Comparison of ENCODE assay signal across 29 cellular contexts in genomic region chr15:86268558-86268957, GRCh38.
"Had no signal": no experiment of that assay in that cellular context is flagged by ENCODE, and none has a peak within 500 bp of the region (broad histone marks: within the 10 kb centered on the region; RNA-seq: fewer than 3 reads in every experiment).

No MANE protein-coding gene starts in this region.

- H3K4me1 ChIP-seq: neural progenitor cell, parathyroid adenoma, psoas muscle, right lobe of liver, sigmoid colon, suprapubic skin, testis, tibial artery, transverse colon, upper lobe of right lung, uterus had no signal

- H3K4me3 ChIP-seq: neural progenitor cell, ovary, psoas muscle, right lobe of liver, sigmoid colon, suprapubic skin, testis, tibial artery, transverse colon, upper lobe of right lung, uterus had no signal

- DNase-seq: natural killer cell; occipital lobe; ovary; posterior cingulate gyrus; psoas muscle; right cardiac atrium; right lobe of liver; sigmoid colon; small intestine; stimulated activated CD4-positive, alpha-beta T cell treated with anti-CD3 and anti-CD28 coated beads, Interleukin-15, amount 100 ng/mL, for 24 hours; stimulated activated CD4-positive, alpha-beta T cell treated with anti-CD3 and anti-CD28 coated beads, Interleukin-2, amount 100 ng/mL, for 24 hours; stimulated activated CD4-positive, alpha-beta T cell treated with anti-CD3 and anti-CD28 coated beads, Interleukin-2, amount 100 ng/mL, for 48 hours; stimulated activated CD4-positive, alpha-beta T cell treated with anti-CD3 and anti-CD28 coated beads, Interleukin-4, amount 100 ng/mL, for 24 hours; stimulated activated naive CD4-positive, alpha-beta T cell; stimulated activated naive CD8-positive, alpha-beta T cell treated with anti-CD3 and anti-CD28 coated beads, Interleukin-15, amount 100 ng/mL, for 72 hours; stimulated activated naive CD8-positive, alpha-beta T cell treated with anti-CD3 and anti-CD28 coated beads, Interleukin-15, Interleukin-2, amounts not matched to agents 100 U/mL and 50 U/mL, for 24 hours; substantia nigra; testis; tibial artery; transverse colon; upper lobe of right lung; uterus had no signal

- H3K36me3 ChIP-seq: neural progenitor cell, ovary, right lobe of liver, sigmoid colon, suprapubic skin, tibial artery, transverse colon, upper lobe of right lung, uterus had no signal

- H3K4me1 Mint-ChIP-seq: nephron; neural progenitor cell; stimulated activated memory B cell treated with anti-CD40 and anti-IgM and Interleukin-4, amounts not matched to agents 10 μg/mL and 1 μg/mL and 100 μg/mL, for 72 hours; stimulated activated naive CD8-positive, alpha-beta T cell treated with anti-CD3 and anti-CD28 coated beads, Interleukin-15, amount 100 ng/mL, for 72 hours had no signal

- ATAC-seq: natural killer cell; psoas muscle; right cardiac atrium; right lobe of liver; stimulated activated memory B cell treated with anti-CD40 and anti-IgM and Interleukin-4, amounts not matched to agents 10 μg/mL and 1 μg/mL and 100 μg/mL, for 72 hours; stimulated activated naive CD8-positive, alpha-beta T cell treated with anti-CD3 and anti-CD28 coated beads, Interleukin-15, amount 100 ng/mL, for 72 hours; stimulated activated naive CD8-positive, alpha-beta T cell treated with anti-CD3 and anti-CD28 coated beads, Interleukin-15, Interleukin-2, amounts not matched to agents 100 U/mL and 50 U/mL, for 24 hours had no signal

- H3K36me3 Mint-ChIP-seq: natural killer cell; neural progenitor cell; stimulated activated memory B cell treated with anti-CD40 and anti-IgM and Interleukin-4, amounts not matched to agents 10 μg/mL and 1 μg/mL and 100 μg/mL, for 72 hours; type B pancreatic cell had no signal

- H3K9me3 ChIP-seq: ovary, psoas muscle, right lobe of liver, sigmoid colon, suprapubic skin, testis, tibial artery, transverse colon, upper lobe of right lung, uterus had no signal

- H3K9me3 Mint-ChIP-seq: natural killer cell; neural progenitor cell; stimulated activated memory B cell treated with anti-CD40 and anti-IgM and Interleukin-4, amounts not matched to agents 10 μg/mL and 1 μg/mL and 100 μg/mL, for 72 hours; stimulated activated naive CD8-positive, alpha-beta T cell treated with anti-CD3 and anti-CD28 coated beads, Interleukin-15, amount 100 ng/mL, for 72 hours; type B pancreatic cell had no signal

- H3K27ac Mint-ChIP-seq: natural killer cell; nephron; neural progenitor cell; progenitor cell of endocrine pancreas; stimulated activated memory B cell treated with anti-CD40 and anti-IgM and Interleukin-4, amounts not matched to agents 10 μg/mL and 1 μg/mL and 100 μg/mL, for 72 hours; stimulated activated naive CD8-positive, alpha-beta T cell treated with anti-CD3 and anti-CD28 coated beads, Interleukin-15, amount 100 ng/mL, for 72 hours; type B pancreatic cell had no signal

- H3K4me3 Mint-ChIP-seq: natural killer cell; nephron; neural progenitor cell; stimulated activated memory B cell treated with anti-CD40 and anti-IgM and Interleukin-4, amounts not matched to agents 10 μg/mL and 1 μg/mL and 100 μg/mL, for 72 hours; stimulated activated naive CD8-positive, alpha-beta T cell treated with anti-CD3 and anti-CD28 coated beads, Interleukin-15, amount 100 ng/mL, for 72 hours; type B pancreatic cell had no signal

- H3K27me3 ChIP-seq: neural progenitor cell, ovary, right lobe of liver, sigmoid colon, suprapubic skin, testis, tibial artery, transverse colon, upper lobe of right lung, uterus had no signal

- H3K27me3 Mint-ChIP-seq: progenitor cell of endocrine pancreas; stimulated activated memory B cell treated with anti-CD40 and anti-IgM and Interleukin-4, amounts not matched to agents 10 μg/mL and 1 μg/mL and 100 μg/mL, for 72 hours had no signal

- H3K27ac ChIP-seq: neural progenitor cell, ovary, parathyroid adenoma, psoas muscle, right lobe of liver, sigmoid colon, suprapubic skin, testis, tibial artery, transverse colon, upper lobe of right lung, uterus had no signal
